In genomic region chr15:77507151-77507847, GRCh38 we compare ENCODE assay signal across 9 cellular contexts.
DNase-seq lines count a peak whose midpoint lies in the region; ATAC-seq and TF ChIP-seq lines count a peak whose summit lies in the region.
"Had no signal": no experiment of that assay in that cellular context is flagged by ENCODE, and none has a peak within 500 bp of the region (broad histone marks: within the 10 kb centered on the region; RNA-seq: fewer than 3 reads in every experiment).

No MANE protein-coding gene starts in this region.

- H3K27me3 ChIP-seq in endodermal cell (ENCODE audit: control insufficient read depth, insufficient read depth, low read length, poor library complexity, severe bottlenecking) = no peaks in the 10 kb centered on the region

- H3K4me3 Mint-ChIP-seq in neural crest cell (peak overlapping the region; percentile 70), endodermal cell (no peak overlapping the region)
- H3K4me3 Mint-ChIP-seq: activated naive CD8-positive, alpha-beta T cell treated with anti-CD3 and anti-CD28 coated beads, Interleukin-2, amount 10 ng/mL, durations not matched to agents 7 days and 5 days had no signal

- H3K27ac Mint-ChIP-seq in neural crest cell (ENCODE audit: unreplicated experiment) = peak overlapping the region; percentile 81
- H3K27ac Mint-ChIP-seq in endodermal cell = no peak overlapping the region
- H3K27ac Mint-ChIP-seq: activated naive CD8-positive, alpha-beta T cell treated with anti-CD3 and anti-CD28 coated beads, Interleukin-2, amount 10 ng/mL, durations not matched to agents 7 days and 5 days had no signal

- intact Hi-C loops in Right ventricle myocardium inferior (cut with DNase I) = no loop called here
- intact Hi-C loops in cardiac septum (cut with DNase I) = loop anchor here (1.0 to 5.0 kb wide), 2 partner anchors 20 to 35 kb away; no protein-coding TSS in a partner anchor

- WGBS in endodermal cell (ENCODE audit: insufficient coverage in 1 of 2, insufficient read length in 1 of 2), 2 experiments = 94% methylated on average over 5 to 8 of the region's 8 CpGs

- ATAC-seq in Right ventricle myocardium inferior (peak; percentile 40), esophagus mucosa (peak; percentile 78), GM21825 (IDR thresholded peaks at IDR 0.05; ENCODE audit: unreplicated experiment) (no peak)

- peaks cover 64% of the 10 kb centered on the region for H3K4me1 Mint-ChIP-seq in neural crest cell
- peaks cover 10% of the 10 kb centered on the region for H3K4me1 Mint-ChIP-seq in endodermal cell

- H3K4me3 ChIP-seq in endodermal cell (ENCODE audit: low read length) = no peak overlapping the region

- DNase-seq in Right ventricle myocardium inferior (ENCODE audit: missing footprints) (peak; percentile 82), cardiac septum (ENCODE audit: low spot score) (no peak), neural crest cell (ENCODE audit: low read depth, low spot score) (no peak), endodermal cell (no peak), NCI-H187 treated with DMSO at 0.1 percent for 48 hours (lab: John Stamatoyannopoulos, UW) (no peak), NOMO-1 treated with dmso at 0.1 percent for 144 hours (lab: John Stamatoyannopoulos, UW; ENCODE audit: unreplicated experiment) (no peak)
- DNase-seq: activated naive CD8-positive, alpha-beta T cell treated with anti-CD3 and anti-CD28 coated beads, Interleukin-2, amount 10 ng/mL, durations not matched to agents 7 days and 5 days had no signal

- H3K9me3 Mint-ChIP-seq in neural crest cell (peaks cover 6% of the 10 kb centered on the region), endodermal cell (no peaks in the 10 kb centered on the region)
- H3K9me3 Mint-ChIP-seq: activated naive CD8-positive, alpha-beta T cell treated with anti-CD3 and anti-CD28 coated beads, Interleukin-2, amount 10 ng/mL, durations not matched to agents 7 days and 5 days had no signal

- H3K9me3 ChIP-seq in endodermal cell (ENCODE audit: control insufficient read depth, low read length) = no peaks in the 10 kb centered on the region

- H3K9ac ChIP-seq in endodermal cell (ENCODE audit: extremely low read depth, low read length, poor library complexity, severe bottlenecking) = no peak overlapping the region

- TF ChIP-seq CTCF in neural crest cell (conservative IDR thresholded peaks at IDR 0.05) (no peak), endodermal cell (conservative IDR thresholded peaks at IDR 0.05) (no peak)

- H3K4me1 ChIP-seq in endodermal cell (ENCODE audit: control insufficient read depth, insufficient read depth, low read length) = no peaks in the 10 kb centered on the region

- H3K36me3 ChIP-seq in endodermal cell (ENCODE audit: control insufficient read depth, insufficient read depth, low read length) = no peaks in the 10 kb centered on the region

- H3K27me3 Mint-ChIP-seq in neural crest cell (ENCODE audit: low read depth) = no peaks in the 10 kb centered on the region
- H3K27me3 Mint-ChIP-seq in endodermal cell (ENCODE audit: insufficient read depth) = no peaks in the 10 kb centered on the region
- H3K27me3 Mint-ChIP-seq: activated naive CD8-positive, alpha-beta T cell treated with anti-CD3 and anti-CD28 coated beads, Interleukin-2, amount 10 ng/mL, durations not matched to agents 7 days and 5 days had no signal

- H3K27ac ChIP-seq in endodermal cell (ENCODE audit: low read depth, low read length) = no peak overlapping the region

- H3K36me3 Mint-ChIP-seq in neural crest cell (ENCODE audit: low read depth) (peaks cover 6% of the 10 kb centered on the region), endodermal cell (ENCODE audit: low read depth) (no peaks in the 10 kb centered on the region)
- H3K36me3 Mint-ChIP-seq: activated naive CD8-positive, alpha-beta T cell treated with anti-CD3 and anti-CD28 coated beads, Interleukin-2, amount 10 ng/mL, durations not matched to agents 7 days and 5 days had no signal
